13 cellular contexts compared by ENCODE assay signal in genomic region chr5:137825165-137825564, GRCh38. TPM values are rescaled to one million over a fixed set of nuclear protein-coding genes. Genes with fewer than 3 reads are reported as not detected.
"Had no signal": no experiment of that assay in that cellular context is flagged by ENCODE, and none has a peak within 500 bp of the region (broad histone marks: within the 10 kb centered on the region; RNA-seq: fewer than 3 reads in every experiment).

No MANE protein-coding gene starts in this region.

- DNase-seq: activated CD4-positive, alpha-beta memory T cell treated with anti-CD3 and anti-CD28 coated beads for 36 hours; activated gamma-delta T cell; activated T-cell treated with anti-CD3 and anti-CD28 coated beads, Interleukin-2, amount 50 U/mL, for 48 hours; colonic mucosa; hippocampal formation; left colon; stimulated activated naive CD4-positive, alpha-beta T cell treated with Interleukin-2 at 50 U/mL for 16 hours; trophoblast cell had no signal

- H3K36me3 ChIP-seq: breast epithelium, colonic mucosa, gastroesophageal sphincter, prostate gland had no signal

- H3K27ac ChIP-seq: breast epithelium, colonic mucosa, gastroesophageal sphincter, prostate gland had no signal

- H3K4me1 ChIP-seq: breast epithelium, colonic mucosa, prostate gland had no signal

- ATAC-seq: gastroesophageal sphincter, left colon, sciatic nerve had no signal

- H3K27me3 ChIP-seq: breast epithelium, colonic mucosa, gastroesophageal sphincter had no signal

- H3K4me3 ChIP-seq: breast epithelium, colonic mucosa, gastroesophageal sphincter, prostate gland had no signal

- H3K9me3 ChIP-seq: colonic mucosa, prostate gland had no signal

RNA-seq across cellular contexts. Expression of gene MYOT, which starts 42.5 kb away (rescaled TPM):
- total RNA-seq: activated CD4-positive, alpha-beta memory T cell treated with anti-CD3 and anti-CD28 coated beads for 36 hours; endothelial cell of umbilical vein had no signal
